Comparison of ENCODE assay signal across 1 cellular context in genomic region chr14:55373784-55374725, GRCh38.
TF ChIP-seq lines count a peak whose summit lies in the region.

No MANE protein-coding gene starts in this region.

TF ChIP-seq in GM23338, 12 proteins besides CTCF, POLR2A, EP300 and RAD21 (continued from another document):
- no peak for TF ChIP-seq ZNF462 (CRISPR knock-in tag; IDR thresholded peaks at IDR 0.05)
- no peak for TF ChIP-seq REST (IDR thresholded peaks at IDR 0.05; ENCODE audit: unreplicated experiment)
- TF ChIP-seq EZH2 (IDR thresholded peaks at IDR 0.05; ENCODE audit: low read depth, unreplicated experiment), result no peak
